14 cellular contexts compared by ENCODE assay signal in genomic region chr6:134864558-134864957, GRCh38.
DNase-seq lines count a peak whose midpoint lies in the region; ATAC-seq and TF ChIP-seq lines count a peak whose summit lies in the region.
"Had no signal": no experiment of that assay in that cellular context is flagged by ENCODE, and none has a peak within 500 bp of the region (broad histone marks: within the 10 kb centered on the region; RNA-seq: fewer than 3 reads in every experiment).

No MANE protein-coding gene starts in this region.

- no peak overlapping the region for H3K4me3 ChIP-seq in HEK293 (ENCODE audit: low read depth, low read length)
- H3K4me3 ChIP-seq: HAP-1 had no signal

- CTCF ChIA-PET in HEK293 (lab: Yijun Ruan, JAX) = interaction anchor here (0.5 to 1.9 kb wide), 5 partner anchors 16 to 741 kb away, joined by 4 to 9 read pairs (median 5); no protein-coding TSS in a partner anchor

- POLR2A ChIA-PET in HEK293 (lab: Yijun Ruan, JAX) = no interaction called here

- no peak for DNase-seq in T-helper 17 cell
- DNase-seq in glutamatergic neuron = no peak
- DNase-seq in stimulated activated effector memory CD8-positive, alpha-beta T cell treated with anti-CD3 and anti-CD28 coated beads, Interleukin-12 subunit alpha, Interleukin-12 subunit beta, amount 100 ng/mL, for 72 hours (ENCODE audit: low spot score in 2 of 2) = no peak
- no peak for DNase-seq in T-helper 2 cell
- DNase-seq: C1 segment of cervical spinal cord; Calu3; CD4-positive, alpha-beta memory T cell; COR-L47; DMS79 treated with DMSO at 0.1 percent for 48 hours; GF-D8; GOT3 had no signal

- H3K27me3 Mint-ChIP-seq in T-helper 17 cell (peaks cover 9% of the 10 kb centered on the region), glutamatergic neuron (ENCODE audit: unreplicated experiment) (no peaks in the 10 kb centered on the region)

- H3K27ac Mint-ChIP-seq in T-helper 17 cell (no peak overlapping the region), glutamatergic neuron (ENCODE audit: unreplicated experiment) (no peak overlapping the region)
- no peak overlapping the region for H3K27ac Mint-ChIP-seq in stimulated activated effector memory CD8-positive, alpha-beta T cell treated with anti-CD3 and anti-CD28 coated beads, Interleukin-12 subunit alpha, Interleukin-12 subunit beta, amount 100 ng/mL, for 72 hours
- H3K27ac Mint-ChIP-seq: CD4-positive, alpha-beta memory T cell had no signal

- H3K4me1 Mint-ChIP-seq in T-helper 17 cell (peaks cover 2% of the 10 kb centered on the region), glutamatergic neuron (ENCODE audit: low read depth, unreplicated experiment) (no peaks in the 10 kb centered on the region)
- no peaks in the 10 kb centered on the region for H3K4me1 Mint-ChIP-seq in stimulated activated effector memory CD8-positive, alpha-beta T cell treated with anti-CD3 and anti-CD28 coated beads, Interleukin-12 subunit alpha, Interleukin-12 subunit beta, amount 100 ng/mL, for 72 hours

- no peak overlapping the region for H3K27ac ChIP-seq in HEK293 (ENCODE audit: extremely low read depth, low read depth, low read length)

- no peaks in the 10 kb centered on the region for H3K9me3 ChIP-seq in HEK293 (ENCODE audit: control insufficient read depth, insufficient read depth, low read depth, low read length)
- no peaks in the 10 kb centered on the region for H3K9me3 ChIP-seq in T-helper 17 cell (ENCODE audit: control insufficient read depth, low read length, poor library complexity, severe bottlenecking)
- H3K9me3 ChIP-seq: HAP-1 had no signal

- H3K36me3 Mint-ChIP-seq in T-helper 17 cell (ENCODE audit: low read depth) = no peaks in the 10 kb centered on the region
- no peaks in the 10 kb centered on the region for H3K36me3 Mint-ChIP-seq in glutamatergic neuron (ENCODE audit: unreplicated experiment)
- no peaks in the 10 kb centered on the region for H3K36me3 Mint-ChIP-seq in stimulated activated effector memory CD8-positive, alpha-beta T cell treated with anti-CD3 and anti-CD28 coated beads, Interleukin-12 subunit alpha, Interleukin-12 subunit beta, amount 100 ng/mL, for 72 hours
- H3K36me3 Mint-ChIP-seq: CD4-positive, alpha-beta memory T cell had no signal

- no peak for ATAC-seq in T-helper 17 cell
- ATAC-seq in esophagus mucosa = peak; percentile 57
- no peak for ATAC-seq in stimulated activated effector memory CD8-positive, alpha-beta T cell treated with anti-CD3 and anti-CD28 coated beads, Interleukin-12 subunit alpha, Interleukin-12 subunit beta, amount 100 ng/mL, for 72 hours

- H3K9me3 Mint-ChIP-seq in glutamatergic neuron (ENCODE audit: unreplicated experiment) = no peaks in the 10 kb centered on the region
- H3K9me3 Mint-ChIP-seq in stimulated activated effector memory CD8-positive, alpha-beta T cell treated with anti-CD3 and anti-CD28 coated beads, Interleukin-12 subunit alpha, Interleukin-12 subunit beta, amount 100 ng/mL, for 72 hours = no peaks in the 10 kb centered on the region
- H3K9me3 Mint-ChIP-seq: CD4-positive, alpha-beta memory T cell had no signal

- H3K36me3 ChIP-seq in HEK293 (ENCODE audit: control insufficient read depth in 2 of 2, insufficient read depth in 1 of 2, low read length in 2 of 2) = no peaks in the 10 kb centered on the region
- H3K36me3 ChIP-seq: HAP-1 had no signal

- peak overlapping the region; percentile 19 for H3K4me3 Mint-ChIP-seq in T-helper 17 cell
- H3K4me3 Mint-ChIP-seq in glutamatergic neuron (ENCODE audit: unreplicated experiment) = no peak overlapping the region
- H3K4me3 Mint-ChIP-seq in stimulated activated effector memory CD8-positive, alpha-beta T cell treated with anti-CD3 and anti-CD28 coated beads, Interleukin-12 subunit alpha, Interleukin-12 subunit beta, amount 100 ng/mL, for 72 hours = no peak overlapping the region
- H3K4me3 Mint-ChIP-seq: CD4-positive, alpha-beta memory T cell had no signal

- no peaks in the 10 kb centered on the region for H3K4me1 ChIP-seq in HEK293 (ENCODE audit: control insufficient read depth, insufficient read depth, low read length)
- H3K4me1 ChIP-seq: HAP-1 had no signal

- no peak for TF ChIP-seq CTCF in HEK293 (tag by site-specific recombination; IDR thresholded peaks at IDR 0.05)
- TF ChIP-seq CTCF in glutamatergic neuron (IDR thresholded peaks at IDR 0.05; ENCODE audit: partially characterized antibody, unreplicated experiment) = no peak

TF ChIP-seq in HEK293, 187 proteins besides CTCF, POLR2A, EP300 and RAD21:
- TF ChIP-seq, protein P1, sequence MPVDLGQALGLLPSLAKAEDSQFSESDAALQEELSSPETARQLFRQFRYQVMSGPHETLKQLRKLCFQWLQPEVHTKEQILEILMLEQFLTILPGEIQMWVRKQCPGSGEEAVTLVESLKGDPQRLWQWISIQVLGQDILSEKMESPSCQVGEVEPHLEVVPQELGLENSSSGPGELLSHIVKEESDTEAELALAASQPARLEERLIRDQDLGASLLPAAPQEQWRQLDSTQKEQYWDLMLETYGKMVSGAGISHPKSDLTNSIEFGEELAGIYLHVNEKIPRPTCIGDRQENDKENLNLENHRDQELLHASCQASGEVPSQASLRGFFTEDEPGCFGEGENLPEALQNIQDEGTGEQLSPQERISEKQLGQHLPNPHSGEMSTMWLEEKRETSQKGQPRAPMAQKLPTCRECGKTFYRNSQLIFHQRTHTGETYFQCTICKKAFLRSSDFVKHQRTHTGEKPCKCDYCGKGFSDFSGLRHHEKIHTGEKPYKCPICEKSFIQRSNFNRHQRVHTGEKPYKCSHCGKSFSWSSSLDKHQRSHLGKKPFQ (tag by site-specific recombination; IDR thresholded peaks at IDR 0.05) = no peak
- TF ChIP-seq SCRT2 (tag by site-specific recombination; IDR thresholded peaks at IDR 0.05) = peak; percentile 55; the same call in 1 of the 2 replicates
